ENCODE assay signal across 21 cellular contexts in the genomic region with DNA sequence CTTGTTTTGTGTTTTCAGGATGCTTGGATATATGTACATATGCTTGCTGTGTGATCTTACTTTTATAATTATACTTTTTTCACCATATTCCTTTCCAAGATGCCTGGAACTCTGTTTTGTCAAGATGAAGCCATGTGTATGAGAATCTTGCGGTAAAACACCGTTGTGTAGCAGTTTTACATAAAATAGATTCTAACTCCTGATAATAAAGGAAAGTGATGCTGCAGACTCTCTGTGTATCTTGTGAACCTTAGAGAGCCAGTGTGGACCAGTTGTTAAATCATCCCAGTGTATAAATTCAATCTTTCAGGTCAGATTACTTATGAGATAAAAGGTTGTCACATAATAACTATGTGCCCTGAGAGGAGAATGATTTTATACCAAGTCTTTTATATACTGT. TPM values are rescaled to one million over a fixed set of nuclear protein-coding genes. Genes with fewer than 3 reads are reported as not detected.
DNase-seq lines count a peak whose midpoint lies in the region; ATAC-seq lines count a peak whose summit lies in the region.
"Had no signal": no experiment of that assay in that cellular context is flagged by ENCODE, and none has a peak within 500 bp of the region (broad histone marks: within the 10 kb centered on the region; RNA-seq: fewer than 3 reads in every experiment).

No MANE protein-coding gene starts in this region.

- no peaks in the 10 kb centered on the region for H4K20me1 ChIP-seq in BLaER1 treated with 17β-estradiol and CSF1 and Interleukin-3, amounts not matched to agents 10 nM and 100 nM

- peak overlapping the region in 7 of 11 experiments; percentile 2 to 64 (median 44); a peak in 10 of 22 replicates for H3K4me2 ChIP-seq in BLaER1 treated with 17β-estradiol and CSF1 and Interleukin-3, amounts not matched to agents 10 nM and 100 nM
- H3K4me2 ChIP-seq: GM23338 had no signal

- H3K9me3 ChIP-seq in BLaER1 treated with 17β-estradiol and CSF1 and Interleukin-3, amounts not matched to agents 10 nM and 100 nM (replicated peaks in 1 of 11), result peaks cover 0 to 12% (median 3%) of the 10 kb centered on the region in 11 experiments; a peak in 7 of 22 replicates
- H3K9me3 ChIP-seq: SJSA1 had no signal

- no peaks in the 10 kb centered on the region for H3K27me3 Mint-ChIP-seq in activated T-helper 17 cell treated with anti-CD3 and anti-CD28 coated beads, Interleukin-2, amount 50 U/mL, for 72 hours

- no peaks in the 10 kb centered on the region for H3K9me3 Mint-ChIP-seq in activated T-helper 17 cell treated with anti-CD3 and anti-CD28 coated beads, Interleukin-2, amount 50 U/mL, for 72 hours
- H3K9me3 Mint-ChIP-seq: GM23338 had no signal

- ATAC-seq in activated T-helper 17 cell treated with anti-CD3 and anti-CD28 coated beads, Interleukin-2, amount 50 U/mL, for 72 hours (replicated peaks), result no peak
- ATAC-seq in HG03378 (IDR thresholded peaks at IDR 0.05; ENCODE audit: unreplicated experiment), result no peak
- ATAC-seq in HG02884 (IDR thresholded peaks at IDR 0.05; ENCODE audit: unreplicated experiment), result no peak
- ATAC-seq: GM23338, Panc1 had no signal

- peaks cover 5% of the 10 kb centered on the region for H3K4me1 Mint-ChIP-seq in activated T-helper 17 cell treated with anti-CD3 and anti-CD28 coated beads, Interleukin-2, amount 50 U/mL, for 72 hours
- H3K4me1 Mint-ChIP-seq: GM23338 had no signal

- H3K27ac ChIP-seq in BLaER1 treated with 17β-estradiol and CSF1 and Interleukin-3, amounts not matched to agents 10 nM and 100 nM, result no peak overlapping the region; a peak in 1 of 22 replicates
- H3K27ac ChIP-seq: 22Rv1, SJSA1 had no signal

- DNase-seq in NCI-H146 (lab: John Stamatoyannopoulos, UW) (peak; percentile 2), NCI-H146 treated with DMSO at 0.1 percent for 48 hours (lab: John Stamatoyannopoulos, UW; ENCODE audit: unreplicated experiment) (no peak), NCI-H2227 (lab: John Stamatoyannopoulos, UW; ENCODE audit: unreplicated experiment) (peak; percentile 90), inferior parietal cortex (ENCODE audit: extremely low spot score) (no peak)
- DNase-seq: AML-193; CD4-positive, CD25-positive, alpha-beta regulatory T cell; COR-L47; DMS 273 treated with DMSO at 0.1 percent for 48 hours; HCEC 1CT; KBM-7; NCI-H1417; NCI-H1930; NCI-H524 had no signal

- H3K4me3 Mint-ChIP-seq in activated T-helper 17 cell treated with anti-CD3 and anti-CD28 coated beads, Interleukin-2, amount 50 U/mL, for 72 hours, result peak overlapping the region; percentile 29
- H3K4me3 Mint-ChIP-seq: CD4-positive, CD25-positive, alpha-beta regulatory T cell; GM23338 had no signal

- no peaks in the 10 kb centered on the region for H3K27me3 ChIP-seq in BLaER1 treated with 17β-estradiol and CSF1 and Interleukin-3, amounts not matched to agents 10 nM and 100 nM
- H3K27me3 ChIP-seq: SJSA1 had no signal

- H3K4me1 ChIP-seq in BLaER1 treated with 17β-estradiol and CSF1 and Interleukin-3, amounts not matched to agents 10 nM and 100 nM, result peaks cover 0 to 28% (median 11%) of the 10 kb centered on the region in 10 experiments; a peak in 15 of 20 replicates
- H3K4me1 ChIP-seq: SJSA1 had no signal

- H3K36me3 Mint-ChIP-seq in activated T-helper 17 cell treated with anti-CD3 and anti-CD28 coated beads, Interleukin-2, amount 50 U/mL, for 72 hours (ENCODE audit: low read depth), result no peaks in the 10 kb centered on the region
- H3K36me3 Mint-ChIP-seq: CD4-positive, CD25-positive, alpha-beta regulatory T cell had no signal

- peak overlapping the region; percentile 28 for H3K27ac Mint-ChIP-seq in activated T-helper 17 cell treated with anti-CD3 and anti-CD28 coated beads, Interleukin-2, amount 50 U/mL, for 72 hours
- H3K27ac Mint-ChIP-seq: CD4-positive, CD25-positive, alpha-beta regulatory T cell; GM23338 had no signal

- no peak overlapping the region for H3K4me3 ChIP-seq in BLaER1 treated with 17β-estradiol and CSF1 and Interleukin-3, amounts not matched to agents 10 nM and 100 nM
- H3K4me3 ChIP-seq: GM23338, SJSA1 had no signal

- no peaks in the 10 kb centered on the region for H3K36me3 ChIP-seq in BLaER1 treated with 17β-estradiol and CSF1 and Interleukin-3, amounts not matched to agents 10 nM and 100 nM
- H3K36me3 ChIP-seq: SJSA1 had no signal

- H3K9ac ChIP-seq in BLaER1 treated with 17β-estradiol and CSF1 and Interleukin-3, amounts not matched to agents 10 nM and 100 nM, result no peak overlapping the region; a peak in 1 of 22 replicates

RNA-seq across cellular contexts. Expression of gene ITGA4, which starts 12.5 kb away (rescaled TPM):
- 100 to 1,000 TPM in 1 of 2 donors, 10 to 100 TPM in 1; 63.3 to 196 TPM for total RNA-seq in activated T-helper 17 cell treated with anti-CD3 and anti-CD28 coated beads, Interleukin-2, amount 50 U/mL, for 72 hours

Comparison
In these comparisons a context has a peak if more than half of its experiments do, and no peak if none do; other contexts are left out.
1. DNase-seq: peak in NCI-H146 (single experiment) and NCI-H2227 (single experiment); none in NCI-H146 treated with DMSO at 0.1 percent for 48 hours (single experiment) and inferior parietal cortex (single experiment).